Comparison of ENCODE assay signal across 7 cellular contexts in the genomic region with DNA sequence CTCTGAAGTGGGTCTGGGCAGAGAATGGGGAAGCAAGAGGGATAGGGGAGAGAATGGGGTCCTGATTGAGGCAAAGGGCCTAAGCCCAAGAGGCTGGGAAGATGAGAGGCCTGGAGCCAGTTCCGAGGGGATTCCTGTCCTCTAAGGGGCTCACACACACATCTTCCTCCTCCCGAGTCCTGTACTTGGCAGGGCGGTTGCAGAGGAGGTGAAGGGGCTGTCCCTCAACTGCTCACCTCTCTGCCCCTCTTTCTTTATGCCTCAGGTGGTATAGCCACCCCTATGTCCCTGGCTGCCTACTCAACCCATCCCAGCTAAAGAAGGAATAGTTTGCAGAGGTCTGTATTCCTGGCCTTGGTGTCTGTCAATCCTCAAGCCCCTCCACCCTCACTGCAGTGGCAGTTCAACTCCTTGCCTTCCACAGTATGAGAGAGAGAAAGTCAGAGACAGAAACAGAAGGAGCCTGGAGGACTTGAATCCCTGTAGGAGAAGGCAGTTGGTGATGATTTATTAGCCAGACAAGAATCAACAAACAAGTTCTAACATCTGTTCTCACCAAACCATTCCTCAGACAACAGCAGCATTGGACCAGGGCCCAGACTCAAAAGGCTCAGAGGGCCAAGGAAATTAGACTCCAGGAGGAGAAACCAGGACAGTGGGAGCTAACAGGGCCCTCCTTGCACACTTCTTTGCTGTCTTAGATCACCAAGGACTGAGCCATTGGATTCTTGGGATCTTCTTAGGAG. TPM values are rescaled to one million over a fixed set of nuclear protein-coding genes. Genes with fewer than 3 reads are reported as not detected.
DNase-seq lines count a peak whose midpoint lies in the region; TF ChIP-seq lines count a peak whose summit lies in the region.
"Had no signal": no experiment of that assay in that cellular context is flagged by ENCODE, and none has a peak within 500 bp of the region (broad histone marks: within the 10 kb centered on the region; RNA-seq: fewer than 3 reads in every experiment).

No MANE protein-coding gene starts in this region.

- peaks cover 0 to 38% (median 21%) of the 10 kb centered on the region in 4 donors for H3K4me1 ChIP-seq in sigmoid colon

- H3K4me3 ChIP-seq in choroid plexus epithelial cell (ENCODE audit: low read depth, low read length) (no peak overlapping the region), sigmoid colon (no peak overlapping the region)

- WGBS in sigmoid colon, 2 donors, result 84 to 88% methylated on average over 3 of the region's 3 CpGs

- H3K27ac ChIP-seq in sigmoid colon, result peak overlapping the region; percentile 22 to 52 (median 36)

- DNase-seq in NCI-H2029 treated with DMSO at 0.1 percent for 48 hours (lab: John Stamatoyannopoulos, UW) (peak; percentile 43), choroid plexus epithelial cell (ENCODE audit: low read depth) (peak; percentile 87), sigmoid colon (peak; percentile 90), kidney glomerular epithelial cell (lab: John Stamatoyannopoulos, UW) (no peak)
- no peak for DNase-seq in stimulated activated CD4-positive, alpha-beta T cell treated with anti-CD3 and anti-CD28 coated beads, Interleukin-4, amount 100 ng/mL, for 4 hours
- DNase-seq: activated CD4-positive, alpha-beta T cell treated with anti-CD3 and anti-CD28 coated beads, Interleukin-2, amount 50 U/mL, for 48 hours; NCI-H1092 treated with DMSO at 0.1 percent for 48 hours had no signal

- TF ChIP-seq EP300 in sigmoid colon (IDR thresholded peaks at IDR 0.05), result no peak

- H3K27me3 ChIP-seq in sigmoid colon, result no peaks in the 10 kb centered on the region

- H3K36me3 ChIP-seq in sigmoid colon, result peaks cover under 1 to 16% (median 5%) of the 10 kb centered on the region in 4 donors

- intact Hi-C loops in sigmoid colon (cut with DNase I), result no loop called here

- H3K9me3 ChIP-seq in sigmoid colon, result no peaks in the 10 kb centered on the region

- TF ChIP-seq CTCF in choroid plexus epithelial cell (conservative IDR thresholded peaks at IDR 0.05; ENCODE audit: low read depth, low read length), result no peak
- no peak for TF ChIP-seq CTCF in sigmoid colon (IDR thresholded peaks at IDR 0.05)

- TF ChIP-seq POLR2A in sigmoid colon (IDR thresholded peaks at IDR 0.05), result no peak

RNA-seq across cellular contexts. Expression of a gene that starts 10.7 kb away (rescaled TPM):
- total RNA-seq in sigmoid colon, result 1 to 10 TPM; 1.5 to 8.2 (median 4.3) TPM
- polyA plus RNA-seq in sigmoid colon, result 1 to 10 TPM in 2 of 3 donors, under 1 TPM in 1; 0.69 to 7.9 (median 1.2) TPM

RNA-seq across cellular contexts. Expression of a gene that starts 38.6 kb away (rescaled TPM):
- total RNA-seq in sigmoid colon, result 10 to 100 TPM; 27.5 to 34.1 (median 32.4) TPM
- polyA plus RNA-seq in sigmoid colon, result 10 to 100 TPM; 42.0 to 49.7 (median 48.3) TPM

RNA-seq across cellular contexts. Expression of a gene that starts 53.0 kb away (rescaled TPM):
- total RNA-seq in sigmoid colon, result not detected
- polyA plus RNA-seq in sigmoid colon, result under 1 TPM in 1 of 3 donors, not detected in 2; 0.06 TPM

RNA-seq across cellular contexts. Expression of a gene that starts 54.5 kb away (rescaled TPM):
- total RNA-seq in sigmoid colon, result 100 to 1,000 TPM; 108 to 128 (median 116) TPM
- polyA plus RNA-seq in sigmoid colon, result 100 to 1,000 TPM; 156 to 297 (median 202) TPM

RNA-seq across cellular contexts. Expression of a gene that starts 54.7 kb away (rescaled TPM):
- total RNA-seq in sigmoid colon, result 1 to 10 TPM; 1.5 to 4.9 (median 3.6) TPM
- polyA plus RNA-seq in sigmoid colon, result under 1 TPM in 2 of 3 donors, not detected in 1; 0.42 to 0.60 TPM

Comparison
In these comparisons a context has a peak if more than half of its experiments do, and no peak if none do; other contexts are left out.
1. DNase-seq: peak in NCI-H2029 treated with DMSO at 0.1 percent for 48 hours (single experiment), choroid plexus epithelial cell (single experiment) and sigmoid colon (single experiment); none in stimulated activated CD4-positive, alpha-beta T cell treated with anti-CD3 and anti-CD28 coated beads, Interleukin-4, amount 100 ng/mL, for 4 hours (0 of 2) and kidney glomerular epithelial cell (single experiment).